ENCODE assay signal across 1 cellular context in genomic region chr1:201269241-201269640, GRCh38.
TF ChIP-seq lines count a peak whose summit lies in the region.

No MANE protein-coding gene starts in this region.

TF ChIP-seq in A549, 52 proteins besides CTCF, POLR2A, EP300 and RAD21 (continued from another document):
- TF ChIP-seq PHF8 (IDR thresholded peaks at IDR 0.05; ENCODE audit: borderline replicate concordance, low read depth) (no peak), EHF (CRISPR knock-in tag; IDR thresholded peaks at IDR 0.05) (no peak)
